In the genomic region with DNA sequence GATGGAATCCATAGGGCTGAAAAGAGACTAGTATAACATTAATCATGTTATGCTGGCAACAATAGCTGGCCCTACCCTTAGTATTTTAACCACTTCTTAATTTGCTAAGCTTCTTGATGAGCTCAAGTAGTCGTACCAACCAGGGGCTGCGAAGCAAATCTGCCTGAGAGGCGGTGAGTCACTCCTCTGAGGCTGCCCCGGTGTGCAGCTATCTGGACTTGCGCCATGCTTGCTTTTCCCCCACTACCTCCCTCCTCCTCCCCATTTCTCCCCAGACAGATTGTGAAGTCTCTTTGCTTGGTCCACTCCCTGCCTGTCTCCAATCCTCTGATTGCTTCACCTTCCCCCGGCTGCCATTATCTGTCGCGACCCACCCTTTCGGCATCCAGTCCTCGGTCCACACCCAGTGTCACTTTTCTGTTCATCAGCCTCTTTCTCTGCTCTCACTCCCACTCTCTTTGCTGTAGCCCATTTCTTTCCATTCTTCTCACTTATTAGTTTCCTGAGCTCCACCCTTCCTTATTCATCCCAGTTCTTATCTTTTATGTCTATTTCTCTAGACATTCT, we compare ENCODE assay signal across 13 cellular contexts. TPM values are rescaled to one million over a fixed set of nuclear protein-coding genes. Genes with fewer than 3 reads are reported as not detected.
DNase-seq lines count a peak whose midpoint lies in the region; ATAC-seq and TF ChIP-seq lines count a peak whose summit lies in the region.
"Had no signal": no experiment of that assay in that cellular context is flagged by ENCODE, and none has a peak within 500 bp of the region (broad histone marks: within the 10 kb centered on the region; RNA-seq: fewer than 3 reads in every experiment).

No MANE protein-coding gene starts in this region.

- H3K27me3 Mint-ChIP-seq in osteocyte (ENCODE audit: unreplicated experiment) = no peaks in the 10 kb centered on the region
- peaks cover 7% of the 10 kb centered on the region for H3K27me3 Mint-ChIP-seq in mesothelial cell of epicardium (ENCODE audit: low read depth)
- H3K27me3 Mint-ChIP-seq in WTC11 (ENCODE audit: low read depth) = peaks cover 4% of the 10 kb centered on the region; the same call in 1 of the 2 replicates

- peak; percentile 49 for DNase-seq in GM04504 (ENCODE audit: low read depth)
- DNase-seq in RWPE1 (ENCODE audit: low spot score) = peak; percentile 72
- peak; percentile 91 for DNase-seq in fibroblast of mammary gland (ENCODE audit: low read depth)
- DNase-seq in osteocyte (ENCODE audit: extremely low spot score, unreplicated experiment) = peak; percentile 46
- no peak for DNase-seq in SKM-1 treated with dmso at 0.1 percent for 144 hours (lab: John Stamatoyannopoulos, UW; ENCODE audit: unreplicated experiment)
- DNase-seq in mesothelial cell of epicardium (ENCODE audit: low spot score in 2 of 2, unreplicated experiment in 2 of 2) = no peak
- DNase-seq in NCI-H2227 treated with DMSO at 0.1 percent for 48 hours (lab: John Stamatoyannopoulos, UW) = no peak
- no peak for DNase-seq in WTC11 (ENCODE audit: low spot score)
- DNase-seq: activated CD8-positive, alpha-beta memory T cell treated with anti-CD3 and anti-CD28 coated beads, Interleukin-2, amount 10 ng/mL, durations not matched to agents 7 days and 5 days; KBM-7; NCI-H524 treated with DMSO at 0.1 percent for 48 hours; stimulated activated naive B cell treated with anti-CD40 and anti-IgM and Interleukin-4, amounts not matched to agents 10 μg/mL and 1 μg/mL and 100 μg/mL, for 72 hours; T-helper 17 cell had no signal

- POLR2A ChIA-PET in RWPE1 (lab: Yijun Ruan, JAX; ENCODE audit: low non-redundant PET) = no interaction called here
- POLR2A ChIA-PET in WTC11 (lab: Charles Lee) = no interaction called here

- ATAC-seq in WTC11 = no peak
- ATAC-seq: activated CD8-positive, alpha-beta memory T cell treated with anti-CD3 and anti-CD28 coated beads, Interleukin-2, amount 10 ng/mL, durations not matched to agents 7 days and 5 days; stimulated activated naive B cell treated with anti-CD40 and anti-IgM and Interleukin-4, amounts not matched to agents 10 μg/mL and 1 μg/mL and 100 μg/mL, for 72 hours; T-helper 17 cell had no signal

- H3K4me3 ChIP-seq in fibroblast of mammary gland (ENCODE audit: control insufficient read depth, low read depth, low read length) = no peak overlapping the region

- H3K36me3 Mint-ChIP-seq in osteocyte (ENCODE audit: unreplicated experiment) (peaks cover 2% of the 10 kb centered on the region), mesothelial cell of epicardium (no peaks in the 10 kb centered on the region), WTC11 (peaks cover 13% of the 10 kb centered on the region)
- H3K36me3 Mint-ChIP-seq: activated CD8-positive, alpha-beta memory T cell treated with anti-CD3 and anti-CD28 coated beads, Interleukin-2, amount 10 ng/mL, durations not matched to agents 7 days and 5 days; stimulated activated naive B cell treated with anti-CD40 and anti-IgM and Interleukin-4, amounts not matched to agents 10 μg/mL and 1 μg/mL and 100 μg/mL, for 72 hours had no signal

- TF ChIP-seq CTCF in RWPE1 (conservative IDR thresholded peaks at IDR 0.05; ENCODE audit: low read depth) = no peak
- no peak for TF ChIP-seq CTCF in fibroblast of mammary gland (conservative IDR thresholded peaks at IDR 0.05; ENCODE audit: control insufficient read depth, insufficient read depth, low read depth, low read length)
- no peak for TF ChIP-seq CTCF in osteocyte (IDR thresholded peaks at IDR 0.05)
- no peak for TF ChIP-seq CTCF in mesothelial cell of epicardium (IDR thresholded peaks at IDR 0.05; ENCODE audit: unreplicated experiment)
- no peak for TF ChIP-seq CTCF in WTC11 (IDR thresholded peaks at IDR 0.05)

- H3K27ac ChIP-seq in RWPE1 = peak overlapping the region; percentile 53

- peaks cover 26% of the 10 kb centered on the region for H3K4me1 Mint-ChIP-seq in osteocyte (ENCODE audit: unreplicated experiment)
- peaks cover 5% of the 10 kb centered on the region for H3K4me1 Mint-ChIP-seq in mesothelial cell of epicardium
- no peaks in the 10 kb centered on the region for H3K4me1 Mint-ChIP-seq in WTC11
- H3K4me1 Mint-ChIP-seq: activated CD8-positive, alpha-beta memory T cell treated with anti-CD3 and anti-CD28 coated beads, Interleukin-2, amount 10 ng/mL, durations not matched to agents 7 days and 5 days had no signal

- CTCF ChIA-PET in RWPE1 (lab: Yijun Ruan, JAX) (interaction anchor here (0.7 kb wide), 1 partner anchor 379 kb away, joined by 4 read pairs; no protein-coding TSS in a partner anchor), WTC11 (lab: Charles Lee) (no interaction called here)

- peaks cover 4% of the 10 kb centered on the region for H3K9me3 Mint-ChIP-seq in osteocyte (ENCODE audit: unreplicated experiment)
- H3K9me3 Mint-ChIP-seq in mesothelial cell of epicardium = peaks cover 17% of the 10 kb centered on the region
- H3K9me3 Mint-ChIP-seq in WTC11 = peaks cover 34% of the 10 kb centered on the region

- H3K27ac Mint-ChIP-seq in osteocyte (ENCODE audit: unreplicated experiment) (no peak overlapping the region), mesothelial cell of epicardium (no peak overlapping the region), WTC11 (no peak overlapping the region)
- H3K27ac Mint-ChIP-seq: activated CD8-positive, alpha-beta memory T cell treated with anti-CD3 and anti-CD28 coated beads, Interleukin-2, amount 10 ng/mL, durations not matched to agents 7 days and 5 days; stimulated activated naive B cell treated with anti-CD40 and anti-IgM and Interleukin-4, amounts not matched to agents 10 μg/mL and 1 μg/mL and 100 μg/mL, for 72 hours; T-helper 17 cell had no signal

- H3K4me3 Mint-ChIP-seq in osteocyte (ENCODE audit: unreplicated experiment) = no peak overlapping the region
- H3K4me3 Mint-ChIP-seq in mesothelial cell of epicardium = no peak overlapping the region
- H3K4me3 Mint-ChIP-seq in WTC11 = no peak overlapping the region
- H3K4me3 Mint-ChIP-seq: activated CD8-positive, alpha-beta memory T cell treated with anti-CD3 and anti-CD28 coated beads, Interleukin-2, amount 10 ng/mL, durations not matched to agents 7 days and 5 days; stimulated activated naive B cell treated with anti-CD40 and anti-IgM and Interleukin-4, amounts not matched to agents 10 μg/mL and 1 μg/mL and 100 μg/mL, for 72 hours; T-helper 17 cell had no signal

TF ChIP-seq in WTC11, 78 proteins besides CTCF, POLR2A, EP300 and RAD21 (continues in another document):
- TF ChIP-seq IRF2 (CRISPR knock-in tag; IDR thresholded peaks at IDR 0.05; ENCODE audit: borderline replicate concordance, low read depth) = no peak
- TF ChIP-seq, protein P1, sequence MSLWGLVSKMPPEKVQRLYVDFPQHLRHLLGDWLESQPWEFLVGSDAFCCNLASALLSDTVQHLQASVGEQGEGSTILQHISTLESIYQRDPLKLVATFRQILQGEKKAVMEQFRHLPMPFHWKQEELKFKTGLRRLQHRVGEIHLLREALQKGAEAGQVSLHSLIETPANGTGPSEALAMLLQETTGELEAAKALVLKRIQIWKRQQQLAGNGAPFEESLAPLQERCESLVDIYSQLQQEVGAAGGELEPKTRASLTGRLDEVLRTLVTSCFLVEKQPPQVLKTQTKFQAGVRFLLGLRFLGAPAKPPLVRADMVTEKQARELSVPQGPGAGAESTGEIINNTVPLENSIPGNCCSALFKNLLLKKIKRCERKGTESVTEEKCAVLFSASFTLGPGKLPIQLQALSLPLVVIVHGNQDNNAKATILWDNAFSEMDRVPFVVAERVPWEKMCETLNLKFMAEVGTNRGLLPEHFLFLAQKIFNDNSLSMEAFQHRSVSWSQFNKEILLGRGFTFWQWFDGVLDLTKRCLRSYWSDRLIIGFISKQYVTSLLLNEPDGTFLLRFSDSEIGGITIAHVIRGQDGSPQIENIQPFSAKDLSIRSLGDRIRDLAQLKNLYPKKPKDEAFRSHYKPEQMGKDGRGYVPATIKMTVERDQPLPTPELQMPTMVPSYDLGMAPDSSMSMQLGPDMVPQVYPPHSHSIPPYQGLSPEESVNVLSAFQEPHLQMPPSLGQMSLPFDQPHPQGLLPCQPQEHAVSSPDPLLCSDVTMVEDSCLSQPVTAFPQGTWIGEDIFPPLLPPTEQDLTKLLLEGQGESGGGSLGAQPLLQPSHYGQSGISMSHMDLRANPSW (CRISPR knock-in tag; conservative IDR thresholded peaks at IDR 0.05; ENCODE audit: low read depth) = no peak
- TF ChIP-seq, protein P2, sequence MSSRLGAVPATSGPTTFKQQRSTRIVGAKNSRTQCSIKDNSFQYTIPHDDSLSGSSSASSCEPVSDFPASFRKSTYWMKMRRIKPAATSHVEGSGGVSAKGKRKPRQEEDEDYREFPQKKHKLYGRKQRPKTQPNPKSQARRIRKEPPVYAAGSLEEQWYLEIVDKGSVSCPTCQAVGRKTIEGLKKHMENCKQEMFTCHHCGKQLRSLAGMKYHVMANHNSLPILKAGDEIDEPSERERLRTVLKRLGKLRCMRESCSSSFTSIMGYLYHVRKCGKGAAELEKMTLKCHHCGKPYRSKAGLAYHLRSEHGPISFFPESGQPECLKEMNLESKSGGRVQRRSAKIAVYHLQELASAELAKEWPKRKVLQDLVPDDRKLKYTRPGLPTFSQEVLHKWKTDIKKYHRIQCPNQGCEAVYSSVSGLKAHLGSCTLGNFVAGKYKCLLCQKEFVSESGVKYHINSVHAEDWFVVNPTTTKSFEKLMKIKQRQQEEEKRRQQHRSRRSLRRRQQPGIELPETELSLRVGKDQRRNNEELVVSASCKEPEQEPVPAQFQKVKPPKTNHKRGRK (CRISPR knock-in tag; IDR thresholded peaks at IDR 0.05; ENCODE audit: borderline replicate concordance) = no peak
- TF ChIP-seq FOXJ3 (CRISPR knock-in tag; IDR thresholded peaks at IDR 0.05; ENCODE audit: borderline replicate concordance) = no peak
- no peak for TF ChIP-seq ZNF396 (CRISPR knock-in tag; IDR thresholded peaks at IDR 0.05; ENCODE audit: borderline replicate concordance)
- no peak for TF ChIP-seq ZNF423 (CRISPR knock-in tag; IDR thresholded peaks at IDR 0.05)
- no peak for TF ChIP-seq RORB (CRISPR knock-in tag; IDR thresholded peaks at IDR 0.05)

RNA-seq across cellular contexts. Expression of a gene that starts 42.7 kb away (rescaled TPM):
- total RNA-seq in osteocyte (76.7 and 81.0 TPM in 2 replicates), mesothelial cell of epicardium (78.7 to 81.2 TPM (median 79.7 TPM) in 3 replicates), WTC11 (2021) (195 to 204 TPM (median 195 TPM) in 3 replicates)

Comparison
In these comparisons a context has a peak if more than half of its experiments do, and no peak if none do; other contexts are left out.
1. DNase-seq: peak in GM04504 (single experiment), RWPE1 (single experiment), fibroblast of mammary gland (single experiment) and osteocyte (single experiment); none in SKM-1 treated with dmso at 0.1 percent for 144 hours (single experiment), mesothelial cell of epicardium (0 of 2), NCI-H2227 treated with DMSO at 0.1 percent for 48 hours (single experiment) and WTC11 (single experiment).